1 cellular context compared by ENCODE assay signal in the genomic region with DNA sequence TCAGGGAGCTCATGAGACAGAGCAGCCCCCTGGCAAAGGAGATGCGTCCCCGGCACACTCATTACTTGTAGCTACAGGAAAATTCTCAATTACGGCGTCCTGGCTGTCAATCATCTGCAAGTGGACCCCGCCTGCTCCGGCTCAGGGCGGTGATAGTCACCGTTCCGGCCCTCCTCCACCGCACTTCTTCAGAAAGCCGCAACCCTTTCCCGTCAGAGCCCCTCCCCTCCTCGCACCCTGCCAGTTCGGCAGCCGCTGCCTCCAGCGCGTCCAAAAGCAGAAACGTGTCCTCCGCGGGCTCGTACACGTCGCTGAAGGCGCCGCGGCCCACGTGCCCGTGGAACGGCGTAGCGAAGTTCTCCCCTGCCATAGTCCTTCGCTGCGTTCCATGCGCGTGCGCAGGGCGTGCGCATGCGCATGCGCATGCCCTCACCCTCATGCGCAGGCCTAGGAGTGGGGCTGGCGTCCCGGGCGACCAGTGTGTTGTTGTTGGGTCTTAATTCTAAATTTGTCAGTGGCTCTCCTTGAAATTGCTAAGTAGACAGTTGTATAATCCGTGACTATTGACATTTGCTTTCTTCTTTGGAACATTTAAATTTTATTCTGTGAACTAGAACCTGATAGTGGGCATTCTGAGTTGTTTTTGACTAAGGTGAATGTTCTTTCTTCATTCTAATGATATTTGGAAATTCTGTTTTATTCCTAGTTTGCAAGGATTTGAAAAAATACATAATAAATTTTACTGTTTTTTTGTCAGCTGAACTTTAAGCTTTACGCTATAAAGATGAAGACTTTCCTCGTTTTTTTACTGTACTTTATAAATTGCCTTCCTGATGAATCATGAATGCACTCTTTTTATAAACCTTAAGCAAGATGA.
A peak's percentile ranks its signal among the peaks of the same experiment; 100 is the strongest.
TF ChIP-seq lines count a peak whose summit lies in the region.

No MANE protein-coding gene starts in this region.

TF ChIP-seq in HepG2, 621 proteins besides CTCF, POLR2A, EP300 and RAD21 (continued from another document and continues in another):
- TF ChIP-seq, protein P1, sequence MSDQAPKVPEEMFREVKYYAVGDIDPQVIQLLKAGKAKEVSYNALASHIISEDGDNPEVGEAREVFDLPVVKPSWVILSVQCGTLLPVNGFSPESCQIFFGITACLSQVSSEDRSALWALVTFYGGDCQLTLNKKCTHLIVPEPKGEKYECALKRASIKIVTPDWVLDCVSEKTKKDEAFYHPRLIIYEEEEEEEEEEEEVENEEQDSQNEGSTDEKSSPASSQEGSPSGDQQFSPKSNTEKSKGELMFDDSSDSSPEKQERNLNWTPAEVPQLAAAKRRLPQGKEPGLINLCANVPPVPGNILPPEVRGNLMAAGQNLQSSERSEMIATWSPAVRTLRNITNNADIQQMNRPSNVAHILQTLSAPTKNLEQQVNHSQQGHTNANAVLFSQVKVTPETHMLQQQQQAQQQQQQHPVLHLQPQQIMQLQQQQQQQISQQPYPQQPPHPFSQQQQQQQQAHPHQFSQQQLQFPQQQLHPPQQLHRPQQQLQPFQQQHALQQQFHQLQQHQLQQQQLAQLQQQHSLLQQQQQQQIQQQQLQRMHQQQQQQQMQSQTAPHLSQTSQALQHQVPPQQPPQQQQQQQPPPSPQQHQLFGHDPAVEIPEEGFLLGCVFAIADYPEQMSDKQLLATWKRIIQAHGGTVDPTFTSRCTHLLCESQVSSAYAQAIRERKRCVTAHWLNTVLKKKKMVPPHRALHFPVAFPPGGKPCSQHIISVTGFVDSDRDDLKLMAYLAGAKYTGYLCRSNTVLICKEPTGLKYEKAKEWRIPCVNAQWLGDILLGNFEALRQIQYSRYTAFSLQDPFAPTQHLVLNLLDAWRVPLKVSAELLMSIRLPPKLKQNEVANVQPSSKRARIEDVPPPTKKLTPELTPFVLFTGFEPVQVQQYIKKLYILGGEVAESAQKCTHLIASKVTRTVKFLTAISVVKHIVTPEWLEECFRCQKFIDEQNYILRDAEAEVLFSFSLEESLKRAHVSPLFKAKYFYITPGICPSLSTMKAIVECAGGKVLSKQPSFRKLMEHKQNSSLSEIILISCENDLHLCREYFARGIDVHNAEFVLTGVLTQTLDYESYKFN (CRISPR knock-in tag; conservative IDR thresholded peaks at IDR 0.05): peak; percentile 46; the same call in 1 of the 2 replicates
- TF ChIP-seq ZNF788 (CRISPR knock-in tag; IDR thresholded peaks at IDR 0.05; ENCODE audit: borderline replicate concordance) (peak; percentile 94), MBNL3 (CRISPR knock-in tag; conservative IDR thresholded peaks at IDR 0.05) (no peak), FIP1L1 (IDR thresholded peaks at IDR 0.05; ENCODE audit: borderline replicate concordance, insufficient read depth, low read depth, low read length) (peak; percentile 86; the same call in 1 of the 2 replicates), MEF2D (CRISPR knock-in tag; IDR thresholded peaks at IDR 0.05) (peak; percentile 97), ZSCAN12 (CRISPR knock-in tag; IDR thresholded peaks at IDR 0.05) (peak; percentile 76; the same call in 1 of the 2 replicates), FLYWCH1 (CRISPR knock-in tag; IDR thresholded peaks at IDR 0.05) (peak; percentile 96; the same call in 1 of the 2 replicates), CREB1 (IDR thresholded peaks at IDR 0.05) (peak; percentile 40; the same call in 1 of the 2 replicates), CREB1 (CRISPR knock-in tag; IDR thresholded peaks at IDR 0.05) (no peak), CBX5 (CRISPR knock-in tag; IDR thresholded peaks at IDR 0.05; ENCODE audit: borderline replicate concordance) (peak; percentile 94), ZIK1 (CRISPR knock-in tag; IDR thresholded peaks at IDR 0.05; ENCODE audit: borderline replicate concordance, low read depth) (peak; percentile 99), KDM3A (CRISPR knock-in tag; IDR thresholded peaks at IDR 0.05; ENCODE audit: low read depth) (peak; percentile 79), ZNF326 (CRISPR knock-in tag; IDR thresholded peaks at IDR 0.05; ENCODE audit: borderline replicate concordance) (no peak), REXO4 (CRISPR knock-in tag; IDR thresholded peaks at IDR 0.05; ENCODE audit: borderline replicate concordance) (peak; percentile 93), TGIF2 (CRISPR knock-in tag; IDR thresholded peaks at IDR 0.05) (peak; percentile 88), ZBTB20 (CRISPR knock-in tag; IDR thresholded peaks at IDR 0.05; ENCODE audit: borderline replicate concordance, low read depth) (peak; percentile 95; the same call in 1 of the 2 replicates), CHCHD3 (CRISPR knock-in tag; IDR thresholded peaks at IDR 0.05) (no peak), MAZ (IDR thresholded peaks at IDR 0.05; ENCODE audit: borderline replicate concordance, low read depth, low read length) (peak; percentile 47; the same call in 1 of the 2 replicates), MAZ (CRISPR knock-in tag; IDR thresholded peaks at IDR 0.05; ENCODE audit: low read depth) (peak; percentile 92), TBP (CRISPR knock-in tag; IDR thresholded peaks at IDR 0.05) (no peak; the same call in 1 of the 2 replicates), ZNF75D (CRISPR knock-in tag; IDR thresholded peaks at IDR 0.05; ENCODE audit: borderline replicate concordance) (peak; percentile 80; the same call in 1 of the 2 replicates), PHF8 (CRISPR knock-in tag; IDR thresholded peaks at IDR 0.05) (peak; percentile 97), NRL (CRISPR knock-in tag; IDR thresholded peaks at IDR 0.05; ENCODE audit: borderline replicate concordance) (peak; percentile 99), ZSCAN29 (CRISPR knock-in tag; conservative IDR thresholded peaks at IDR 0.05) (peak; percentile 92; the same call in 1 of the 2 replicates), ZZZ3 (CRISPR knock-in tag; IDR thresholded peaks at IDR 0.05; ENCODE audit: borderline replicate concordance) (peak; percentile 97), ZBTB42 (CRISPR knock-in tag; IDR thresholded peaks at IDR 0.05) (peak; percentile 91; the same call in 1 of the 2 replicates)
- TF ChIP-seq, protein P2, sequence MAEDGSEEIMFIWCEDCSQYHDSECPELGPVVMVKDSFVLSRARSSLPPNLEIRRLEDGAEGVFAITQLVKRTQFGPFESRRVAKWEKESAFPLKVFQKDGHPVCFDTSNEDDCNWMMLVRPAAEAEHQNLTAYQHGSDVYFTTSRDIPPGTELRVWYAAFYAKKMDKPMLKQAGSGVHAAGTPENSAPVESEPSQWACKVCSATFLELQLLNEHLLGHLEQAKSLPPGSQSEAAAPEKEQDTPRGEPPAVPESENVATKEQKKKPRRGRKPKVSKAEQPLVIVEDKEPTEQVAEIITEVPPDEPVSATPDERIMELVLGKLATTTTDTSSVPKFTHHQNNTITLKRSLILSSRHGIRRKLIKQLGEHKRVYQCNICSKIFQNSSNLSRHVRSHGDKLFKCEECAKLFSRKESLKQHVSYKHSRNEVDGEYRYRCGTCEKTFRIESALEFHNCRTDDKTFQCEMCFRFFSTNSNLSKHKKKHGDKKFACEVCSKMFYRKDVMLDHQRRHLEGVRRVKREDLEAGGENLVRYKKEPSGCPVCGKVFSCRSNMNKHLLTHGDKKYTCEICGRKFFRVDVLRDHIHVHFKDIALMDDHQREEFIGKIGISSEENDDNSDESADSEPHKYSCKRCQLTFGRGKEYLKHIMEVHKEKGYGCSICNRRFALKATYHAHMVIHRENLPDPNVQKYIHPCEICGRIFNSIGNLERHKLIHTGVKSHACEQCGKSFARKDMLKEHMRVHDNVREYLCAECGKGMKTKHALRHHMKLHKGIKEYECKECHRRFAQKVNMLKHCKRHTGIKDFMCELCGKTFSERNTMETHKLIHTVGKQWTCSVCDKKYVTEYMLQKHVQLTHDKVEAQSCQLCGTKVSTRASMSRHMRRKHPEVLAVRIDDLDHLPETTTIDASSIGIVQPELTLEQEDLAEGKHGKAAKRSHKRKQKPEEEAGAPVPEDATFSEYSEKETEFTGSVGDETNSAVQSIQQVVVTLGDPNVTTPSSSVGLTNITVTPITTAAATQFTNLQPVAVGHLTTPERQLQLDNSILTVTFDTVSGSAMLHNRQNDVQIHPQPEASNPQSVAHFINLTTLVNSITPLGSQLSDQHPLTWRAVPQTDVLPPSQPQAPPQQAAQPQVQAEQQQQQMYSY (CRISPR knock-in tag; IDR thresholded peaks at IDR 0.05): 0 out of 2 replicates have a peak, but pooled peaks have one; percentile 25
- TF ChIP-seq, protein P3, sequence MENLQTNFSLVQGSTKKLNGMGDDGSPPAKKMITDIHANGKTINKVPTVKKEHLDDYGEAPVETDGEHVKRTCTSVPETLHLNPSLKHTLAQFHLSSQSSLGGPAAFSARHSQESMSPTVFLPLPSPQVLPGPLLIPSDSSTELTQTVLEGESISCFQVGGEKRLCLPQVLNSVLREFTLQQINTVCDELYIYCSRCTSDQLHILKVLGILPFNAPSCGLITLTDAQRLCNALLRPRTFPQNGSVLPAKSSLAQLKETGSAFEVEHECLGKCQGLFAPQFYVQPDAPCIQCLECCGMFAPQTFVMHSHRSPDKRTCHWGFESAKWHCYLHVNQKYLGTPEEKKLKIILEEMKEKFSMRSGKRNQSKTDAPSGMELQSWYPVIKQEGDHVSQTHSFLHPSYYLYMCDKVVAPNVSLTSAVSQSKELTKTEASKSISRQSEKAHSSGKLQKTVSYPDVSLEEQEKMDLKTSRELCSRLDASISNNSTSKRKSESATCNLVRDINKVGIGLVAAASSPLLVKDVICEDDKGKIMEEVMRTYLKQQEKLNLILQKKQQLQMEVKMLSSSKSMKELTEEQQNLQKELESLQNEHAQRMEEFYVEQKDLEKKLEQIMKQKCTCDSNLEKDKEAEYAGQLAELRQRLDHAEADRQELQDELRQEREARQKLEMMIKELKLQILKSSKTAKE (CRISPR knock-in tag; IDR thresholded peaks at IDR 0.05; ENCODE audit: borderline replicate concordance): peak; percentile 38; the same call in 1 of the 2 replicates
- TF ChIP-seq, protein P4, sequence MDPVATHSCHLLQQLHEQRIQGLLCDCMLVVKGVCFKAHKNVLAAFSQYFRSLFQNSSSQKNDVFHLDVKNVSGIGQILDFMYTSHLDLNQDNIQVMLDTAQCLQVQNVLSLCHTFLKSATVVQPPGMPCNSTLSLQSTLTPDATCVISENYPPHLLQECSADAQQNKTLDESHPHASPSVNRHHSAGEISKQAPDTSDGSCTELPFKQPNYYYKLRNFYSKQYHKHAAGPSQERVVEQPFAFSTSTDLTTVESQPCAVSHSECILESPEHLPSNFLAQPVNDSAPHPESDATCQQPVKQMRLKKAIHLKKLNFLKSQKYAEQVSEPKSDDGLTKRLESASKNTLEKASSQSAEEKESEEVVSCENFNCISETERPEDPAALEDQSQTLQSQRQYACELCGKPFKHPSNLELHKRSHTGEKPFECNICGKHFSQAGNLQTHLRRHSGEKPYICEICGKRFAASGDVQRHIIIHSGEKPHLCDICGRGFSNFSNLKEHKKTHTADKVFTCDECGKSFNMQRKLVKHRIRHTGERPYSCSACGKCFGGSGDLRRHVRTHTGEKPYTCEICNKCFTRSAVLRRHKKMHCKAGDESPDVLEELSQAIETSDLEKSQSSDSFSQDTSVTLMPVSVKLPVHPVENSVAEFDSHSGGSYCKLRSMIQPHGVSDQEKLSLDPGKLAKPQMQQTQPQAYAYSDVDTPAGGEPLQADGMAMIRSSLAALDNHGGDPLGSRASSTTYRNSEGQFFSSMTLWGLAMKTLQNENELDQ (CRISPR knock-in tag; IDR thresholded peaks at IDR 0.05; ENCODE audit: borderline replicate concordance): peak; percentile 96; the same call in 1 of the 2 replicates
- TF ChIP-seq, protein P5, sequence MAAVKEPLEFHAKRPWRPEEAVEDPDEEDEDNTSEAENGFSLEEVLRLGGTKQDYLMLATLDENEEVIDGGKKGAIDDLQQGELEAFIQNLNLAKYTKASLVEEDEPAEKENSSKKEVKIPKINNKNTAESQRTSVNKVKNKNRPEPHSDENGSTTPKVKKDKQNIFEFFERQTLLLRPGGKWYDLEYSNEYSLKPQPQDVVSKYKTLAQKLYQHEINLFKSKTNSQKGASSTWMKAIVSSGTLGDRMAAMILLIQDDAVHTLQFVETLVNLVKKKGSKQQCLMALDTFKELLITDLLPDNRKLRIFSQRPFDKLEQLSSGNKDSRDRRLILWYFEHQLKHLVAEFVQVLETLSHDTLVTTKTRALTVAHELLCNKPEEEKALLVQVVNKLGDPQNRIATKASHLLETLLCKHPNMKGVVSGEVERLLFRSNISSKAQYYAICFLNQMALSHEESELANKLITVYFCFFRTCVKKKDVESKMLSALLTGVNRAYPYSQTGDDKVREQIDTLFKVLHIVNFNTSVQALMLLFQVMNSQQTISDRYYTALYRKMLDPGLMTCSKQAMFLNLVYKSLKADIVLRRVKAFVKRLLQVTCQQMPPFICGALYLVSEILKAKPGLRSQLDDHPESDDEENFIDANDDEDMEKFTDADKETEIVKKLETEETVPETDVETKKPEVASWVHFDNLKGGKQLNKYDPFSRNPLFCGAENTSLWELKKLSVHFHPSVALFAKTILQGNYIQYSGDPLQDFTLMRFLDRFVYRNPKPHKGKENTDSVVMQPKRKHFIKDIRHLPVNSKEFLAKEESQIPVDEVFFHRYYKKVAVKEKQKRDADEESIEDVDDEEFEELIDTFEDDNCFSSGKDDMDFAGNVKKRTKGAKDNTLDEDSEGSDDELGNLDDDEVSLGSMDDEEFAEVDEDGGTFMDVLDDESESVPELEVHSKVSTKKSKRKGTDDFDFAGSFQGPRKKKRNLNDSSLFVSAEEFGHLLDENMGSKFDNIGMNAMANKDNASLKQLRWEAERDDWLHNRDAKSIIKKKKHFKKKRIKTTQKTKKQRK (IDR thresholded peaks at IDR 0.05; ENCODE audit: low read length): no peak
- TF ChIP-seq, protein P6, sequence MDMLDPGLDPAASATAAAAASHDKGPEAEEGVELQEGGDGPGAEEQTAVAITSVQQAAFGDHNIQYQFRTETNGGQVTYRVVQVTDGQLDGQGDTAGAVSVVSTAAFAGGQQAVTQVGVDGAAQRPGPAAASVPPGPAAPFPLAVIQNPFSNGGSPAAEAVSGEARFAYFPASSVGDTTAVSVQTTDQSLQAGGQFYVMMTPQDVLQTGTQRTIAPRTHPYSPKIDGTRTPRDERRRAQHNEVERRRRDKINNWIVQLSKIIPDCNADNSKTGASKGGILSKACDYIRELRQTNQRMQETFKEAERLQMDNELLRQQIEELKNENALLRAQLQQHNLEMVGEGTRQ (IDR thresholded peaks at IDR 0.05; ENCODE audit: low read depth, low read length): peak; percentile 77; the same call in 1 of the 2 replicates
- TF ChIP-seq, protein P6 (CRISPR knock-in tag; IDR thresholded peaks at IDR 0.05; ENCODE audit: borderline replicate concordance): peak; percentile 64
- TF ChIP-seq, protein P7, sequence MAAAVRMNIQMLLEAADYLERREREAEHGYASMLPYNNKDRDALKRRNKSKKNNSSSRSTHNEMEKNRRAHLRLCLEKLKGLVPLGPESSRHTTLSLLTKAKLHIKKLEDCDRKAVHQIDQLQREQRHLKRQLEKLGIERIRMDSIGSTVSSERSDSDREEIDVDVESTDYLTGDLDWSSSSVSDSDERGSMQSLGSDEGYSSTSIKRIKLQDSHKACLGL (CRISPR knock-in tag; IDR thresholded peaks at IDR 0.05): peak; percentile 99
